ENCODE assay signal across 9 cellular contexts in the genomic region with DNA sequence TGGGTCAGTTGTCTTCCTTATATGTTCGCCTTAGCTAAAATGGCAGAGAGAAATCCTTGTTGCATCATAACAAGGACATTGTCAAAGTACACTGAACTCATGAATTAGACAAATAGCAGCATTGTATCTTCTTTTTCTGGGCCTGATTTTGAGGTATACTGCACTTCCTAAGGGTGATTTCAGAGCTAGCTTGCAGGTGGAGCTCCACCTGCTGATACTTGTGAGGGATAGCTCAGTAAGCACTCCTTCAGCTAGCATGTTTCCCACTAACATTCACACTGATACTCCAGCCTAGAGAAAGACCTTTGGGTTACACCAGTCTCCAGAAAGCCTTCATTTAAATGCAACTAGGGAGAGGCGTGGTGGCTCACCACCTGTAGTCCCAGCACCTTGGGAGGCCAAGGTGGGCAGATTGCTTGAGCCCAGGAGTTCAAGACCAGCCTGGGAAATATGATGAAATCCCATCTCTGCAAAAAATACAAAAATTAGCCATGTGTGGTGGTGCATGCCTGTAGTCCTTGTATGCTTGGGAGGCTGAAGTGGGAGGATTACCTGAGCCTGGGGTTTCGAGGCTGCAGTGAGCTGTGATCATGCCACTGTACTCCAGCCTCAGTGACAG. TPM values are rescaled to one million over a fixed set of nuclear protein-coding genes. Genes with fewer than 3 reads are reported as not detected.
DNase-seq lines count a peak whose midpoint lies in the region; ATAC-seq, FAIRE-seq and TF ChIP-seq lines count a peak whose summit lies in the region.
"Had no signal": no experiment of that assay in that cellular context is flagged by ENCODE, and none has a peak within 500 bp of the region (broad histone marks: within the 10 kb centered on the region; RNA-seq: fewer than 3 reads in every experiment).

No MANE protein-coding gene starts in this region.

- H3K27ac ChIP-seq in IMR-90 (ENCODE audit: insufficient read depth, low read length), result no peak overlapping the region

- TF ChIP-seq CTCF in IMR-90 (conservative IDR thresholded peaks at IDR 0.05; ENCODE audit: low read depth, low read length) (no peak), WTC11 (IDR thresholded peaks at IDR 0.05) (no peak)

- H2AK5ac ChIP-seq in IMR-90 (ENCODE audit: low read depth, low read length), result no peak overlapping the region

- H3K9me3 ChIP-seq in IMR-90 (ENCODE audit: control insufficient read depth, insufficient read depth, low read length), result no peaks in the 10 kb centered on the region

- H3K9ac ChIP-seq in IMR-90 (ENCODE audit: low read depth, low read length), result no peak overlapping the region

- peaks cover 21 to 30% of the 10 kb centered on the region in 2 experiments for H3K79me1 ChIP-seq in IMR-90 (ENCODE audit: low read depth in 1 of 2, low read length in 2 of 2)

- H2BK120ac ChIP-seq in IMR-90 (ENCODE audit: low read depth, low read length), result no peak overlapping the region

- TF ChIP-seq POLR2A in IMR-90 (IDR thresholded peaks at IDR 0.05; ENCODE audit: low read depth, low read length), result no peak

- peaks cover 22% of the 10 kb centered on the region for H3K9me3 Mint-ChIP-seq in WTC11

- CTCF ChIA-PET in IMR-90 (lab: Yijun Ruan, JAX), result no interaction called here
- CTCF ChIA-PET in WTC11 (lab: Charles Lee), result interaction anchor here (0.6 to 3.5 kb wide), 26 partner anchors 8 to 180 kb away, joined by 3 to 57 read pairs (median 4); partner anchors contain the start of gene JAM3

- intact Hi-C loops in IMR-90 (cut with micrococcal nuclease) (no loop called here), left ventricle myocardium superior (cut with micrococcal nuclease) (no loop called here)

- H4K8ac ChIP-seq in IMR-90 (ENCODE audit: low read depth in 2 of 2, low read length in 2 of 2), result no peak overlapping the region

- DNase-seq in IMR-90 (no peak), WTC11 (ENCODE audit: low spot score) (no peak), lung microvascular endothelial cell (ENCODE audit: low read depth in 2 of 2) (peak; percentile 8 to 17), left ventricle myocardium superior (no peak)
- DNase-seq in stimulated activated CD4-positive, alpha-beta T cell treated with anti-CD3 and anti-CD28 coated beads, Interleukin-15, amount 100 ng/mL, for 24 hours, result no peak
- DNase-seq: T-helper 9 cell had no signal

- H4K91ac ChIP-seq in IMR-90 (ENCODE audit: insufficient read depth, low read depth, low read length), result no peak overlapping the region

- no peaks in the 10 kb centered on the region for H3K36me3 ChIP-seq in IMR-90 (ENCODE audit: control insufficient read depth, insufficient read depth, low read length)

- H3K4me3 Mint-ChIP-seq in WTC11, result no peak overlapping the region
- H3K4me3 Mint-ChIP-seq: type B pancreatic cell had no signal

- FAIRE-seq in G401.6 (lab: Jason Lieb, UNC), result peak; percentile 31

- no peak for ATAC-seq in IMR-90 (ENCODE audit: low read depth)
- peak; percentile 98 for ATAC-seq in WTC11
- ATAC-seq in left ventricle myocardium superior, result no peak
- ATAC-seq in GM19463 (IDR thresholded peaks at IDR 0.05; ENCODE audit: unreplicated experiment), result no peak

- no peak overlapping the region for H3K4me2 ChIP-seq in IMR-90 (ENCODE audit: low read depth, low read length)

- no peak overlapping the region for H3K4ac ChIP-seq in IMR-90 (ENCODE audit: low read depth, low read length)

- no peak overlapping the region for H3K23ac ChIP-seq in IMR-90 (ENCODE audit: low read depth, low read length)

- no peak overlapping the region for H3K56ac ChIP-seq in IMR-90 (ENCODE audit: extremely low read depth, insufficient read depth, low read length)

- no TSS peak for BruUV-seq in IMR-90 (replicated peaks; lab: Mats Ljungman, UMichigan)

- no peaks in the 10 kb centered on the region; the same call in 1 of the 2 replicates for H3K9me1 ChIP-seq in IMR-90 (ENCODE audit: insufficient read depth, low read length)

- no peaks in the 10 kb centered on the region for H3K27me3 ChIP-seq in IMR-90 (ENCODE audit: control insufficient read depth, insufficient read depth, low read length)

- no peak overlapping the region for H2BK5ac ChIP-seq in IMR-90 (ENCODE audit: low read depth, low read length, poor library complexity, severe bottlenecking)

- 100% methylated on average over 1 of the region's 3 CpGs; no CpG with 5 or more reads in 1 of the 2 experiments for WGBS in IMR-90 (ENCODE audit: extremely low coverage in 2 of 2, insufficient read length in 1 of 2), 2 experiments

- H3K36me3 Mint-ChIP-seq in WTC11, result peaks cover 21% of the 10 kb centered on the region

- no peak overlapping the region for H3K4me3 ChIP-seq in IMR-90 (ENCODE audit: insufficient read depth, low read depth, low read length)

- TF ChIP-seq RAD21 in IMR-90 (IDR thresholded peaks at IDR 0.05; ENCODE audit: low read length), result no peak

- H2BK20ac ChIP-seq in IMR-90 (ENCODE audit: low read depth, low read length), result no peak overlapping the region

- dilution Hi-C loops in IMR-90 (cut with HindIII; ENCODE audit: low sequenced_read_pairs, unreplicated experiment), result no loop called here

- H2AK9ac ChIP-seq in IMR-90 (replicated peaks; ENCODE audit: low read depth, low read length, poor library complexity), result no peak overlapping the region

- no peak overlapping the region for H2BK15ac ChIP-seq in IMR-90 (ENCODE audit: low read depth, low read length)

- in situ Hi-C loops in IMR-90 (cut with MboI; ENCODE audit: low sequenced_read_pairs), result no loop called here

- peaks cover 4% of the 10 kb centered on the region for H3K4me1 ChIP-seq in IMR-90 (ENCODE audit: control insufficient read depth, insufficient read depth, low read length)

- H2AFZ ChIP-seq in IMR-90 (replicated peaks; ENCODE audit: low read length, poor library complexity), result no peak overlapping the region

- H3K4me1 Mint-ChIP-seq in WTC11, result peaks cover 23% of the 10 kb centered on the region

- H4K20me1 ChIP-seq in IMR-90 (ENCODE audit: insufficient read depth, low read length), result peaks cover 10% of the 10 kb centered on the region; the same call in 1 of the 2 replicates

- H3K18ac ChIP-seq in IMR-90 (ENCODE audit: low read depth, low read length), result no peak overlapping the region

- H3K27me3 Mint-ChIP-seq in WTC11 (ENCODE audit: low read depth), result peaks cover 8% of the 10 kb centered on the region

- H4K5ac ChIP-seq in IMR-90 (ENCODE audit: low read depth, low read length), result no peak overlapping the region

- POLR2A ChIA-PET in IMR-90 (lab: Charles Lee; ENCODE audit: unreplicated experiment) (no interaction called here), WTC11 (lab: Charles Lee) (interaction anchor here (1.1 kb wide), 1 partner anchor 15 kb away, joined by 3 read pairs; no protein-coding TSS in a partner anchor)

- H3K27ac Mint-ChIP-seq in WTC11, result 0 out of 2 replicates have a peak overlapping the region, but pooled peaks have one; percentile 50
- H3K27ac Mint-ChIP-seq: type B pancreatic cell had no signal

- no peak overlapping the region for H3K14ac ChIP-seq in IMR-90 (replicated peaks; ENCODE audit: low read depth, low read length)

TF ChIP-seq in IMR-90, 13 proteins besides CTCF, POLR2A, EP300 and RAD21:
- TF ChIP-seq CEBPB (IDR thresholded peaks at IDR 0.05; ENCODE audit: low read depth, low read length) (0 out of 2 replicates have a peak, but pooled peaks have one; percentile 1), MXI1 (IDR thresholded peaks at IDR 0.05; ENCODE audit: borderline replicate concordance, low read depth, low read length) (no peak)

TF ChIP-seq in WTC11, 78 proteins besides CTCF, POLR2A, EP300 and RAD21 (continues in another document):
- no peak for TF ChIP-seq STAT6 (CRISPR knock-in tag; conservative IDR thresholded peaks at IDR 0.05; ENCODE audit: low read depth)
- no peak for TF ChIP-seq NR3C1 (CRISPR knock-in tag; conservative IDR thresholded peaks at IDR 0.05; ENCODE audit: low read depth)
- TF ChIP-seq ZNF423 (CRISPR knock-in tag; IDR thresholded peaks at IDR 0.05), result no peak

RNA-seq across cellular contexts. Expression of gene JAM3, which starts 29.8 kb away (rescaled TPM):
- total RNA-seq in IMR-90 (2012; rRNA removed) (71.5 and 102 TPM in 2 replicates), WTC11 (2021) (32.7 to 34.1 TPM (median 32.9 TPM) in 3 replicates), lung microvascular endothelial cell (2.8 and 17.0 TPM in 2 replicates), left ventricle myocardium superior (18.3 TPM)
- 32.0 and 38.0 TPM in 2 replicates for polyA plus RNA-seq in IMR-90 (2012; rRNA removed)
- 17.9 and 24.0 TPM in 2 replicates for polyA plus RNA-seq in IMR-90 (2012; cell fraction: cytosol; rRNA removed)
- polyA plus RNA-seq in IMR-90 (2012; cell fraction: nucleus; rRNA removed; ENCODE audit: low replicate concordance), result 20.6 and 54.0 TPM in 2 replicates

Comparison
In these comparisons a context has a peak if more than half of its experiments do, and no peak if none do; other contexts are left out.
1. DNase-seq: peak in lung microvascular endothelial cell (2 of 2); none in IMR-90 (single experiment), WTC11 (single experiment), stimulated activated CD4-positive, alpha-beta T cell treated with anti-CD3 and anti-CD28 coated beads, Interleukin-15, amount 100 ng/mL, for 24 hours (single experiment) and left ventricle myocardium superior (single experiment).